21 cellular contexts compared by ENCODE assay signal in the genomic region with DNA sequence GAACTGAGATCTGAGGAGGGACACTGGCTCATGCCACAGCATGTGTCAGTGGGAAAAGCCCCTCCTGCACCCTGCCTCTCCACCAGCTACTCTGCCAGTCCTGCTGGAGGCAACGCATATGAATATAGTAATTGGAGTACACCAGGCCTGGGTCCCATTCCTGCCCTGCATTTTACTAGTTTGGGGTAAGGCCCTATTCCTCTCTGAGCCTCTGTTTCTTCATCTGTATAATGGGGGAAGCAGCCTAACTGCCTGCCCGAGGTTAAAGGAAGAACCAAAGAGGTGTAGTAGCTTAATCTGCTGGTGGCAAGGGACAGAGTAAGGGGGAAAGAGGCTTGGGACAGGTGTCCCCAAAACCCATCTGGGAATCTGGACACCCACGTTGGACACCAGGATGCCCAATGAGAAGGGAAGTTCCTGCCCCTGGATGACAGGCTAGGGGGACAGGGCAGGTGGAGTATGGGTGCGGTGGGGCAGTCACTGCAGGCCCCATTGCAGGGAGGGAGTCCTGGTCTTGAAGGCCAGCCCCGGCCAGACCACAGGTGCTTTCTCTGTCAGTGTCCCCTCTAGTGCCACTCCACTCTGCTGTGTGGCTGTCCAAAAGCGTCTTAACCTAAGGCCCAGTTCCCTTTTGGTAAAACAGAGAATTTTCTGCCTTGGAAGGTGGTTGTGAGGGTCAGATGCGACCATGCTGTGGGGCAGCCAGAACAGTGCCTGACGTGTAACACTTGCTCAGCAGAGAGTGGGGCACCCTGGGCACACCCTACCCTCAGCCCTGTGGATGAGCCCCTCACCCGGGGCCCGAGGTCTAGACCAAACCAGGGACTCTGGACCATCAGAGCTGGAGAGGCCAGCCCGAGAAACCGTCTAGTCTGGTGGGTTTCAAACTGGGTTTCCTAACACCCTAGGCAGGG. TPM values are rescaled to one million over a fixed set of nuclear protein-coding genes. Genes with fewer than 3 reads are reported as not detected.
DNase-seq lines count a peak whose midpoint lies in the region; ATAC-seq, FAIRE-seq and TF ChIP-seq lines count a peak whose summit lies in the region.
"Had no signal": no experiment of that assay in that cellular context is flagged by ENCODE, and none has a peak within 500 bp of the region (broad histone marks: within the 10 kb centered on the region; RNA-seq: fewer than 3 reads in every experiment).

No MANE protein-coding gene starts in this region.

- H3K27me3 ChIP-seq in WERI-Rb-1 (ENCODE audit: insufficient read depth, low read depth, severe bottlenecking) = no peaks in the 10 kb centered on the region
- no peaks in the 10 kb centered on the region for H3K27me3 ChIP-seq in HepG2 (ENCODE audit: control insufficient read depth in 1 of 2, insufficient read depth in 2 of 2, low read length in 2 of 2)
- H3K27me3 ChIP-seq: MG63, pancreas, stomach had no signal

- CTCF ChIA-PET in HepG2 (lab: Yijun Ruan, JAX; ENCODE audit: low intra/inter-chr PET ratio, low total read pairs) = no interaction called here

- POLR2A ChIA-PET in HepG2 (lab: Yijun Ruan, JAX) = interaction anchor here (1.4 to 1.6 kb wide), 2 partner anchors 12 to 13 kb away, joined by 6 to 8 read pairs; a partner anchor contains a TSS

- H3K9me3 ChIP-seq in WERI-Rb-1 (ENCODE audit: severe bottlenecking) (no peaks in the 10 kb centered on the region), HepG2 (ENCODE audit: low read length) (no peaks in the 10 kb centered on the region)
- H3K9me3 ChIP-seq: MG63, pancreas, SK-N-SH, stomach had no signal

- DNase-seq in GM03348 (ENCODE audit: low spot score) (peak; percentile 1), WERI-Rb-1 (no peak), HepG2 (ENCODE audit: low spot score) (no peak), NCI-H2196 treated with DMSO at 0.1 percent for 48 hours (lab: John Stamatoyannopoulos, UW; ENCODE audit: unreplicated experiment) (no peak), SW 1271 (lab: John Stamatoyannopoulos, UW) (no peak), cerebellum (ENCODE audit: low spot score) (no peak), NCI-H1417 (lab: John Stamatoyannopoulos, UW) (no peak)
- DNase-seq in stimulated activated CD8-positive, alpha-beta memory T cell treated with anti-CD3 and anti-CD28 coated beads, Interleukin-4, amount 100 ng/mL, for 48 hours = peak; percentile 18
- DNase-seq: activated CD4-positive, alpha-beta T cell treated with anti-CD3 and anti-CD28 coated beads, Interleukin-2, amount 50 U/mL, for 4 hours; DMS153; MG63; NCI-H187 treated with DMSO at 0.1 percent for 48 hours; NCI-H526; pancreas; PC-3; SK-N-SH had no signal

- in situ Hi-C loops in HepG2 (cut with HindIII; ENCODE audit: extremely low pct_ligation_motif_present, low pct_unique_long_range_greater_than_20kb) = loop anchor here (10.0 kb wide), 1 partner anchor 50 kb away; no protein-coding TSS in a partner anchor

- no peak overlapping the region for H3K9ac ChIP-seq in HepG2 (ENCODE audit: insufficient read depth, low read depth, low read length)
- H3K9ac ChIP-seq: SK-N-SH had no signal

- H3K4me3 ChIP-seq in WERI-Rb-1 (ENCODE audit: low read depth, low read length) (no peak overlapping the region), HepG2 (replicated peaks in 1 of 3; ENCODE audit: insufficient read depth in 1 of 3, low read depth in 2 of 3, low read length in 3 of 3) (no peak overlapping the region; a peak in 1 of 6 replicates)
- H3K4me3 ChIP-seq: MG63, pancreas, stomach had no signal

- H3K27ac ChIP-seq in WERI-Rb-1 (peak overlapping the region; percentile 72), HepG2 (ENCODE audit: extremely low read length, insufficient read depth, low read length) (peak overlapping the region; percentile 77)
- H3K27ac ChIP-seq: pancreas had no signal

- no peak for FAIRE-seq in HepG2 (lab: Jason Lieb, UNC)
- FAIRE-seq: endothelial cell of umbilical vein, frontal cortex, pancreas had no signal

- H3K4me1 ChIP-seq in HepG2 (ENCODE audit: insufficient read depth, low read length) = peaks cover 70% of the 10 kb centered on the region

- TF ChIP-seq CTCF in WERI-Rb-1 (IDR thresholded peaks at IDR 0.05; ENCODE audit: low read depth, low read length) (no peak), HepG2 (CRISPR knock-in tag; IDR thresholded peaks at IDR 0.05) (no peak)

- TF ChIP-seq EP300 in HepG2 (IDR thresholded peaks at IDR 0.05; ENCODE audit: low read depth in 2 of 2, low read length in 2 of 2) (no peak), HepG2 (CRISPR knock-in tag; IDR thresholded peaks at IDR 0.05; ENCODE audit: borderline replicate concordance) (no peak)

- TF ChIP-seq RAD21 in HepG2 (CRISPR knock-in tag; IDR thresholded peaks at IDR 0.05) = no peak

- BruUV-seq in HepG2 (replicated peaks; lab: Mats Ljungman, UMichigan) = no TSS peak

- H2AFZ ChIP-seq in HepG2 (ENCODE audit: low read length) = no peak overlapping the region

- H4K20me1 ChIP-seq in HepG2 (ENCODE audit: insufficient read depth, low read length) = peaks cover 20% of the 10 kb centered on the region

- H3K4me2 ChIP-seq in HepG2 (ENCODE audit: low read depth, low read length) = peak overlapping the region; percentile 71; the same call in 1 of the 2 replicates
- H3K4me2 ChIP-seq: SK-N-SH had no signal

- no peak for ATAC-seq in HepG2
- ATAC-seq: activated T-helper 17 cell treated with anti-CD3 and anti-CD28 coated beads, Interleukin-2, amount 50 U/mL, for 72 hours; pancreas; PC-3 had no signal

- WGBS in HepG2 (ENCODE audit: low lambda C conversion rate) = 98% methylated on average over 6 of the region's 12 CpGs

- H3K36me3 ChIP-seq in WERI-Rb-1 (peaks cover 28% of the 10 kb centered on the region), HepG2 (replicated peaks in 1 of 2; ENCODE audit: control insufficient read depth in 1 of 2, insufficient read depth in 2 of 2, low read length in 2 of 2) (peaks cover 0 to 27% of the 10 kb centered on the region in 2 experiments; a peak in 3 of 5 replicates)
- H3K36me3 ChIP-seq: pancreas had no signal

- H3K79me2 ChIP-seq in HepG2 (ENCODE audit: insufficient read depth, low read length) = peaks cover 53% of the 10 kb centered on the region

- TF ChIP-seq POLR2A in HepG2 (IDR thresholded peaks at IDR 0.05; ENCODE audit: insufficient read depth in 1 of 2, low read depth in 2 of 2, low read length in 2 of 2) = no peak

- intact Hi-C loops in HepG2 (cut with micrococcal nuclease; ENCODE audit: unreplicated experiment) = no loop called here

TF ChIP-seq in HepG2, 621 proteins besides CTCF, POLR2A, EP300 and RAD21:
- TF ChIP-seq ZMYM3 (CRISPR knock-in tag; IDR thresholded peaks at IDR 0.05) (0 out of 2 replicates have a peak, but pooled peaks have one; percentile 8), ZNF747 (CRISPR knock-in tag; IDR thresholded peaks at IDR 0.05; ENCODE audit: borderline replicate concordance) (no peak), NONO (IDR thresholded peaks at IDR 0.05) (no peak), NONO (CRISPR knock-in tag; conservative IDR thresholded peaks at IDR 0.05) (no peak)

RNA-seq across cellular contexts. Expression of a gene that starts 11.5 kb away (rescaled TPM):
- total RNA-seq in HepG2 (2016; rRNA removed; fragmentation: Illumina TruSeq; extraction: Trizol) (11.9 and 21.4 TPM in 2 replicates), cerebellum (6.7 TPM)
- 7.5 TPM in 2 replicates for total RNA-seq in HepG2 (2016; cell fraction: cytosol; rRNA removed; fragmentation: Illumina TruSeq; extraction: Trizol; ENCODE audit: low read depth)
- total RNA-seq in HepG2 (2016; cell fraction: insoluble cytoplasmic fraction; rRNA removed; fragmentation: Illumina TruSeq; extraction: Trizol) = 10.8 and 20.0 TPM in 2 replicates
- 20.4 and 22.9 TPM in 2 replicates for total RNA-seq in HepG2 (2016; cell fraction: membrane; rRNA removed; fragmentation: Illumina TruSeq; extraction: Trizol)
- 19.5 and 22.7 TPM in 2 replicates for total RNA-seq in HepG2 (2016; cell fraction: nucleus; rRNA removed; fragmentation: Illumina TruSeq; extraction: Trizol)
- polyA plus RNA-seq in HepG2 (2011; rRNA removed) = 20.3 and 27.9 TPM in 2 replicates
- polyA plus RNA-seq in HepG2 (2011; cell fraction: cytosol; rRNA removed) = 17.7 and 23.1 TPM in 2 replicates
- 18.1 and 21.0 TPM in 2 replicates for polyA plus RNA-seq in HepG2 (2011; cell fraction: nucleus; rRNA removed)
- polyA plus RNA-seq in HepG2 (2012) = 12.6 and 19.6 TPM in 2 replicates
- 8.7 and 9.4 TPM in 2 replicates for polyA plus RNA-seq in HepG2 (2016; cell fraction: cytosol; fragmentation: Illumina TruSeq; extraction: Trizol; ENCODE audit: low read depth)
- polyA plus RNA-seq in HepG2 (2016; cell fraction: insoluble cytoplasmic fraction; fragmentation: Illumina TruSeq; extraction: Trizol; ENCODE audit: low read depth) = 14.2 and 18.9 TPM in 2 replicates
- 23.1 and 23.6 TPM in 2 replicates for polyA plus RNA-seq in HepG2 (2016; cell fraction: membrane; fragmentation: Illumina TruSeq; extraction: Trizol; ENCODE audit: low read depth)
- 30.1 and 34.2 TPM in 2 replicates for polyA plus RNA-seq in HepG2 (2016; cell fraction: nucleus; fragmentation: Illumina TruSeq; extraction: Trizol; ENCODE audit: insufficient read depth, low read depth)
- 66.3 and 74.4 TPM in 2 replicates for polyA minus RNA-seq in HepG2 (2011; rRNA and poly(A)+ RNA removed; ENCODE audit: low replicate concordance)
- polyA minus RNA-seq in HepG2 (2011; cell fraction: cytosol; rRNA and poly(A)+ RNA removed) = 16.7 and 18.5 TPM in 2 replicates
- 11.3 and 15.5 TPM in 2 replicates for polyA minus RNA-seq in HepG2 (2011; cell fraction: nucleus; rRNA and poly(A)+ RNA removed)
- total RNA-seq: mononuclear cell had no signal

Comparison
In these comparisons a context has a peak if more than half of its experiments do, and no peak if none do; other contexts are left out.
1. DNase-seq: peak in GM03348 (single experiment) and stimulated activated CD8-positive, alpha-beta memory T cell treated with anti-CD3 and anti-CD28 coated beads, Interleukin-4, amount 100 ng/mL, for 48 hours (single experiment); none in WERI-Rb-1 (single experiment), HepG2 (single experiment), NCI-H2196 treated with DMSO at 0.1 percent for 48 hours (single experiment), SW 1271 (0 of 2), cerebellum (single experiment) and NCI-H1417 (0 of 3).